21 cellular contexts compared by ENCODE assay signal in genomic region chr22:36303115-36303467, GRCh38. TPM values are rescaled to one million over a fixed set of nuclear protein-coding genes. Genes with fewer than 3 reads are reported as not detected.
DNase-seq lines count a peak whose midpoint lies in the region; ATAC-seq and TF ChIP-seq lines count a peak whose summit lies in the region.
"Had no signal": no experiment of that assay in that cellular context is flagged by ENCODE, and none has a peak within 500 bp of the region (broad histone marks: within the 10 kb centered on the region; RNA-seq: fewer than 3 reads in every experiment).

No MANE protein-coding gene starts in this region.

- H3K36me3 Mint-ChIP-seq in MCF 10A (ENCODE audit: insufficient read depth, unreplicated experiment) = peaks cover 96% of the 10 kb centered on the region
- H3K36me3 Mint-ChIP-seq in activated T-helper 17 cell treated with anti-CD3 and anti-CD28 coated beads, Interleukin-2, amount 50 U/mL, for 72 hours (ENCODE audit: low read depth) = peaks cover 100% of the 10 kb centered on the region

- POLR2A ChIA-PET in MCF 10A (lab: Yijun Ruan, JAX) = interaction anchor here (1.2 to 2.9 kb wide), 2 partner anchors 8 to 167 kb away, joined by 3 to 7 read pairs; no protein-coding TSS in a partner anchor

- H3K27ac ChIP-seq in breast epithelium (peak overlapping the region; percentile 36 to 43), mucosa of rectum (ENCODE audit: low read depth in 2 of 2, low read length in 2 of 2) (peak overlapping the region; percentile 7 to 52), stomach smooth muscle (ENCODE audit: low read length) (peak overlapping the region; percentile 73)
- H3K27ac ChIP-seq: psoas muscle, skin epidermis, thyroid gland had no signal

- H3K9me3 Mint-ChIP-seq in MCF 10A (ENCODE audit: unreplicated experiment) = no peaks in the 10 kb centered on the region
- H3K9me3 Mint-ChIP-seq in activated T-helper 17 cell treated with anti-CD3 and anti-CD28 coated beads, Interleukin-2, amount 50 U/mL, for 72 hours = no peaks in the 10 kb centered on the region
- H3K9me3 Mint-ChIP-seq: mesothelial cell of epicardium had no signal

- no peak for TF ChIP-seq POLR2A in breast epithelium (IDR thresholded peaks at IDR 0.05)

- H3K27ac Mint-ChIP-seq in MCF 10A (ENCODE audit: low read depth, unreplicated experiment) = no peak overlapping the region
- peak overlapping the region; percentile 46 for H3K27ac Mint-ChIP-seq in activated T-helper 17 cell treated with anti-CD3 and anti-CD28 coated beads, Interleukin-2, amount 50 U/mL, for 72 hours
- H3K27ac Mint-ChIP-seq: mesothelial cell of epicardium had no signal

- H3K4me1 Mint-ChIP-seq in MCF 10A (ENCODE audit: insufficient read depth, unreplicated experiment) = peaks cover 7% of the 10 kb centered on the region
- no peaks in the 10 kb centered on the region for H3K4me1 Mint-ChIP-seq in activated T-helper 17 cell treated with anti-CD3 and anti-CD28 coated beads, Interleukin-2, amount 50 U/mL, for 72 hours
- H3K4me1 Mint-ChIP-seq: mesothelial cell of epicardium had no signal

- H3K27me3 Mint-ChIP-seq in MCF 10A (ENCODE audit: insufficient read depth, unreplicated experiment) = no peaks in the 10 kb centered on the region
- no peaks in the 10 kb centered on the region for H3K27me3 Mint-ChIP-seq in activated T-helper 17 cell treated with anti-CD3 and anti-CD28 coated beads, Interleukin-2, amount 50 U/mL, for 72 hours

- DNase-seq in breast epithelium (ENCODE audit: low spot score in 2 of 2) = no peak
- DNase-seq in MCF 10A (ENCODE audit: unreplicated experiment) = no peak
- DNase-seq in NCI-H2029 treated with DMSO at 0.1 percent for 48 hours (lab: John Stamatoyannopoulos, UW) = no peak
- DNase-seq in DMS53 (lab: John Stamatoyannopoulos, UW) = no peak
- no peak for DNase-seq in activated effector memory CD4-positive, alpha-beta T cell treated with Interleukin-2 at 50 U/mL for 16 hours
- DNase-seq: activated CD4-positive, alpha-beta T cell treated with anti-CD3 and anti-CD28 coated beads, Interleukin-2, amount 50 U/mL, for 4 hours; activated T-cell treated with anti-CD3 and anti-CD28 coated beads, Interleukin-2, amount 50 U/mL, for 1 hour; cortex of kidney; NCI-H1105 treated with DMSO at 0.1 percent for 48 hours; NCI-H2081; NCI-H446; psoas muscle; stimulated activated CD4-positive, alpha-beta T cell treated with anti-CD3 and anti-CD28 coated beads, Interleukin-2, amount 100 ng/mL, for 48 hours; stimulated activated naive CD4-positive, alpha-beta T cell treated with Interleukin-2 at 50 U/mL for 16 hours; thyroid gland had no signal

- H3K4me1 ChIP-seq in breast epithelium = no peaks in the 10 kb centered on the region
- H3K4me1 ChIP-seq in mucosa of rectum (ENCODE audit: control insufficient read depth in 2 of 2, insufficient read depth in 2 of 2, low read length in 2 of 2) = peaks cover 5 to 16% of the 10 kb centered on the region in 2 donors
- peaks cover 47% of the 10 kb centered on the region for H3K4me1 ChIP-seq in stomach smooth muscle (ENCODE audit: control insufficient read depth, insufficient read depth, low read length)
- H3K4me1 ChIP-seq: psoas muscle, thyroid gland had no signal

- intact Hi-C loops in breast epithelium (cut with DNase I; ENCODE audit: low total_unique reads) (no loop called here), MCF 10A (cut with micrococcal nuclease) (no loop called here)

- TF ChIP-seq CTCF in breast epithelium (IDR thresholded peaks at IDR 0.05) = no peak
- TF ChIP-seq CTCF in MCF 10A (IDR thresholded peaks at IDR 0.05; ENCODE audit: unreplicated experiment) = no peak

- H3K9ac ChIP-seq in mucosa of rectum (ENCODE audit: low read depth in 1 of 2, low read length in 2 of 2) (no peak overlapping the region), stomach smooth muscle (ENCODE audit: low read length in 2 of 2) (no peak overlapping the region)

- CTCF ChIA-PET in MCF 10A (lab: Yijun Ruan, JAX) = interaction anchor here (0.6 to 11.4 kb wide), 10 partner anchors 10 to 460 kb away, joined by 3 to 180 read pairs (median 7); no protein-coding TSS in a partner anchor

- no peak for ATAC-seq in activated T-helper 17 cell treated with anti-CD3 and anti-CD28 coated beads, Interleukin-2, amount 50 U/mL, for 72 hours (replicated peaks)
- ATAC-seq: psoas muscle had no signal

- H3K9me3 ChIP-seq in breast epithelium (no peaks in the 10 kb centered on the region), mucosa of rectum (ENCODE audit: control insufficient read depth in 2 of 2, low read length in 2 of 2) (no peaks in the 10 kb centered on the region), stomach smooth muscle (ENCODE audit: control insufficient read depth in 2 of 2, low read length in 2 of 2) (no peaks in the 10 kb centered on the region)
- H3K9me3 ChIP-seq: Peyer's patch, psoas muscle, thyroid gland had no signal

- no peak overlapping the region for H3K4me3 Mint-ChIP-seq in MCF 10A (ENCODE audit: unreplicated experiment)
- no peak overlapping the region for H3K4me3 Mint-ChIP-seq in activated T-helper 17 cell treated with anti-CD3 and anti-CD28 coated beads, Interleukin-2, amount 50 U/mL, for 72 hours
- H3K4me3 Mint-ChIP-seq: mesothelial cell of epicardium had no signal

- BruUV-seq in MCF 10A (replicated peaks; lab: Mats Ljungman, UMichigan) = no TSS peak

- no peaks in the 10 kb centered on the region for H3K27me3 ChIP-seq in breast epithelium
- no peaks in the 10 kb centered on the region for H3K27me3 ChIP-seq in mucosa of rectum (ENCODE audit: control insufficient read depth in 2 of 2, insufficient read depth in 2 of 2, low read length in 2 of 2)
- H3K27me3 ChIP-seq in stomach smooth muscle (ENCODE audit: control insufficient read depth in 1 of 2, insufficient read depth in 2 of 2, low read length in 2 of 2) = no peaks in the 10 kb centered on the region
- H3K27me3 ChIP-seq: Peyer's patch, thyroid gland had no signal

- H3K4me3 ChIP-seq in breast epithelium = no peak overlapping the region
- H3K4me3 ChIP-seq in mucosa of rectum (ENCODE audit: low read length in 2 of 2) = no peak overlapping the region
- no peak overlapping the region for H3K4me3 ChIP-seq in stomach smooth muscle (ENCODE audit: low read length in 2 of 2)
- H3K4me3 ChIP-seq: Peyer's patch, psoas muscle, skin epidermis, thyroid gland had no signal

- H3K36me3 ChIP-seq in breast epithelium = peaks cover 16% of the 10 kb centered on the region
- peaks cover 92 to 94% of the 10 kb centered on the region in 2 donors for H3K36me3 ChIP-seq in mucosa of rectum (ENCODE audit: control insufficient read depth in 2 of 2, insufficient read depth in 2 of 2, low read length in 2 of 2)
- peaks cover 88 to 90% of the 10 kb centered on the region in 2 donors for H3K36me3 ChIP-seq in stomach smooth muscle (ENCODE audit: control insufficient read depth in 2 of 2, insufficient read depth in 2 of 2, low read length in 2 of 2)

RNA-seq across cellular contexts. Expression of gene APOL1, which starts 50.2 kb away (rescaled TPM):
- total RNA-seq in breast epithelium (10 to 100 TPM in 2 of 3 donors, 1 to 10 TPM in 1; 5.9 to 38.3 (median 22.2) TPM), MCF 10A (2022) (0.14 and 0.69 TPM in 2 replicates)
- total RNA-seq in activated T-helper 17 cell treated with anti-CD3 and anti-CD28 coated beads, Interleukin-2, amount 50 U/mL, for 72 hours = 10 to 100 TPM; 52.8 to 89.4 TPM
